8 cellular contexts compared by ENCODE assay signal in the genomic region with DNA sequence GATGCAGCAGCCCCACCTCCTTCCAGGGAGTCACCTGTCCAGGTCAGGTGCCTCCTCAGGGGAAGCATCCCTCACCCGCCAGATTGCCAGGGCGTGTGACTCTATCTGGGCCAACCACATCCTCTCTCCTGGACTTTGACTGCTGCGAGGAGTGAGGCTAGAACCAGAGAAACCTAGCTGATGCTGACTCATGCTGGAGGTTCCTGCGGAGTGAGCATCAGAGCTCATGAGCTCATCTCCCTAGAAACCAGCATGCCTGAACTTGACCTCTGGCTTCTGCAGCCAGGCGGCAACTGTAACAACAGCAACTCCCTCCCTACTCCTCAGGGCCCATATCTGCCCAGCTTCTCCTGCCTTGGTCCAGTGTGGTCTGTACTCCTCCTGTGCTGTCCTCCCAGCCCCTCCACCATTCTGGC.
DNase-seq lines count a peak whose midpoint lies in the region; ATAC-seq and TF ChIP-seq lines count a peak whose summit lies in the region.

No MANE protein-coding gene starts in this region.

- no peak for TF ChIP-seq CTCF in AG09319 (IDR thresholded peaks at IDR 0.05; ENCODE audit: low read depth, low read length)
- TF ChIP-seq CTCF in fibroblast of pulmonary artery (IDR thresholded peaks at IDR 0.05; ENCODE audit: low read length, missing control alignments) = no peak

- no peak overlapping the region for H3K4me3 ChIP-seq in fibroblast of pulmonary artery (replicated peaks; ENCODE audit: low read depth, low read length)

- ATAC-seq in GM19025 (IDR thresholded peaks at IDR 0.05; ENCODE audit: low read depth, unreplicated experiment) (peak; percentile 93), HG03108 (IDR thresholded peaks at IDR 0.05; ENCODE audit: unreplicated experiment) (peak; percentile 83)

- DNase-seq in AG09319 (ENCODE audit: extremely low read depth, low read depth) (peak; percentile 76), NCI-H526 (lab: John Stamatoyannopoulos, UW) (peak; percentile 55 to 67), fibroblast of pulmonary artery (ENCODE audit: low read depth) (peak; percentile 93), retina (peak; percentile 31), NCI-H748 (lab: John Stamatoyannopoulos, UW; ENCODE audit: unreplicated experiment) (no peak)
- peak; percentile 39 for DNase-seq in activated CD8-positive, alpha-beta memory T cell treated with anti-CD3 and anti-CD28 coated beads, Interleukin-2, amount 50 U/mL, for 4 hours
